20 cellular contexts compared by ENCODE assay signal in the genomic region with DNA sequence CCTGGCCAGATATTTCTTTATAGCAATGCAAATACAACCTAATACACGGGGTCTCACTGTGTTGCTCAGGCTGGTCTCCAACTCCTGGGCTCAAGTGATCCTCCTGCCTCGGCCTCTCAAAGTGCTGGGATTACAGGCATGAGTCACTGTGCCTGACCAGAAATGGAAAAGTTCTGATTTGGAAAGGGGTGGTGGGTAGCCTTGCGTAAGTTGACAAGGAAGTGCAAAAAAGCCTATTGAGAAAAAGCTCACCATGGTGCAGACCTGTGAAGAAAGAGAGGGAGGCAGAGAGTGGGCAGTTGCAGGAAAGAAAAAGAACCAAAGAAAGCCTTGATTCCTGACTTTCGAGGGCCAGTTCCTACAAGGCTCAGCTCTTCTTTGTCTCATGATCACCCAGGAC. TPM values are rescaled to one million over a fixed set of nuclear protein-coding genes. Genes with fewer than 3 reads are reported as not detected.
"Had no signal": no experiment of that assay in that cellular context is flagged by ENCODE, and none has a peak within 500 bp of the region (broad histone marks: within the 10 kb centered on the region; RNA-seq: fewer than 3 reads in every experiment).

No MANE protein-coding gene starts in this region.

- H3K27me3 ChIP-seq: cardiac muscle cell, foreskin keratinocyte, neural progenitor cell, testis had no signal

- H3K4me2 ChIP-seq: neural progenitor cell had no signal

- H3K27ac ChIP-seq: cardiac muscle cell, foreskin keratinocyte, neural progenitor cell, testis, WERI-Rb-1 had no signal

- ATAC-seq: activated CD8-positive, alpha-beta memory T cell treated with anti-CD3 and anti-CD28 coated beads, Interleukin-2, amount 10 ng/mL, durations not matched to agents 7 days and 5 days; activated CD8-positive, alpha-beta T cell treated with anti-CD3 and anti-CD28 coated beads for 36 hours; foreskin keratinocyte; left lobe of liver; naive thymus-derived CD8-positive, alpha-beta T cell had no signal

- H3K4me1 ChIP-seq: foreskin keratinocyte, neural progenitor cell, testis had no signal

- H2AFZ ChIP-seq: neural progenitor cell had no signal

- H3K4me3 ChIP-seq: cardiac muscle cell, lung, neural progenitor cell, testis had no signal

- H3K36me3 ChIP-seq: cardiac muscle cell, neural progenitor cell, WERI-Rb-1 had no signal

- DNase-seq: activated CD4-positive, alpha-beta T cell treated with anti-CD3 and anti-CD28 coated beads, Interleukin-2, amount 10 ng/mL, durations not matched to agents 7 days and 5 days; activated CD4-positive, CD25-positive, alpha-beta regulatory T cell treated with anti-CD3 and anti-CD28 coated beads, Interleukin-2, amount 50 U/mL, for 72 hours; activated CD8-positive, alpha-beta memory T cell treated with anti-CD3 and anti-CD28 coated beads, Interleukin-2, amount 10 ng/mL, durations not matched to agents 7 days and 5 days; activated CD8-positive, alpha-beta T cell treated with anti-CD3 and anti-CD28 coated beads for 36 hours; activated effector memory CD4-positive, alpha-beta T cell treated with anti-CD3 and anti-CD28 coated beads, Interleukin-2, amount 50 U/mL, for 16 hours; activated naive CD4-positive, alpha-beta T cell treated with anti-CD3 and anti-CD28 coated beads, Interleukin-2, amount 10 ng/mL, durations not matched to agents 7 days and 5 days; activated T-cell treated with anti-CD3 and anti-CD28 coated beads for 4 hours; foreskin keratinocyte; immature natural killer cell; naive thymus-derived CD8-positive, alpha-beta T cell; stimulated activated CD4-positive, alpha-beta T cell treated with anti-CD3 and anti-CD28 coated beads, Interleukin-2, amount 100 ng/mL, for 48 hours; stimulated activated CD8-positive, alpha-beta memory T cell treated with anti-CD3 and anti-CD28 coated beads, Interleukin-4, amount 100 ng/mL, for 48 hours; stimulated activated naive CD4-positive, alpha-beta T cell; testis; WERI-Rb-1 had no signal

- H3K9me3 ChIP-seq: testis had no signal

RNA-seq across cellular contexts. Expression of gene AGBL2, which starts 27.1 kb away (rescaled TPM):
- total RNA-seq: glomerular endothelial cell had no signal
- polyA plus RNA-seq: cardiac muscle cell had no signal
